ENCODE assay signal across 18 cellular contexts in the genomic region with DNA sequence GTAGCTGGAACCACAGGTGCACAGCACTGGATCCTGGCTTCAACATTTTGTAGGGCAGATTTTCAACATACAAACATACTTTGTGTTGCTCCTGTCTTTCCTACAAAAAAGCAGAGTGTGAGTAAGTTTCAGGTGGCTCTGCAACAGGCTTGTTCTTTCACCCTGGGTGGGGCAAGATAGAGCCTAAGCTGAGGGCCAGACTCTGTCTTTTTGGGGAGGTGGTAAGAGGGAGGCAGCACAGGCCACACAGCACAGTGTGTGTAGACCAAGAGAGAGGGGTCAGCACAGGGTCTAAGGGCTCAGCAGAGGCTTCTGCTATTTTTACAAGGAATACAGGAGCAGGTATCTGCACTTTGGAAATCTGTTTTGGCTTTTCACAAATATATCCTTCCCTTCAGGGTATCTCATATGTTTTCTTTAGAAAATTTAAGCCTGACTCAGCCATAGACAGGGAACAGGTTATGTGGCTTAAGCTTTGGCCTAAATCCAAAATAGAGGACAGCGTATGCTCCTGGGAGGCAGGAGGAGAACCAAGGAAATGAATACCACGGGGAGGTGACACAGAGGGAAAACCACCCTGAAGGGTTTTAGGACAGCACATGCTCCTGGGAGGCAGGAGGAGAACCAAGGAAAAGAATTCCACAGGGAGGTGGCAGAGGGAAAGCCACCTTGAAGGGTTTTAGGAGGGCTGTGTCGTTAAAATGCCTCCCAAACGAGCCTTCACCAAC. TPM values are rescaled to one million over a fixed set of nuclear protein-coding genes. Genes with fewer than 3 reads are reported as not detected.
DNase-seq lines count a peak whose midpoint lies in the region; ATAC-seq and TF ChIP-seq lines count a peak whose summit lies in the region.
"Had no signal": no experiment of that assay in that cellular context is flagged by ENCODE, and none has a peak within 500 bp of the region (broad histone marks: within the 10 kb centered on the region; RNA-seq: fewer than 3 reads in every experiment).

No MANE protein-coding gene starts in this region.

- H3K9me3 ChIP-seq in osteoblast (ENCODE audit: low read depth, low read length) = no peaks in the 10 kb centered on the region
- H3K9me3 ChIP-seq: gastroesophageal sphincter, ovary had no signal

- H3K79me2 ChIP-seq in osteoblast (ENCODE audit: insufficient read depth, low read length) = peaks cover 12% of the 10 kb centered on the region

- no peak overlapping the region for H2AFZ ChIP-seq in osteoblast (ENCODE audit: low read length)

- no peak for TF ChIP-seq CTCF in LNCaP clone FGC (IDR thresholded peaks at IDR 0.05; ENCODE audit: control insufficient read depth, extremely low read depth, insufficient read depth)
- TF ChIP-seq CTCF in osteoblast (IDR thresholded peaks at IDR 0.05; ENCODE audit: extremely low read depth, low read depth, low read length) = no peak

- peaks cover 27% of the 10 kb centered on the region for H4K20me1 ChIP-seq in osteoblast (ENCODE audit: insufficient read depth, low read length)

- H3K27ac ChIP-seq in osteoblast (ENCODE audit: low read depth, low read length) = no peak overlapping the region
- H3K27ac ChIP-seq: ovary had no signal

- ATAC-seq in central memory CD8-positive, alpha-beta T cell (replicated peaks; ENCODE audit: extremely low read depth, poor library complexity, severe bottlenecking) = no peak
- ATAC-seq in activated T-cell treated with anti-CD3 and anti-CD28 coated beads, Interleukin-2, amount 50 U/mL, for 4 hours = no peak
- ATAC-seq: activated CD8-positive, alpha-beta memory T cell treated with anti-CD3 and anti-CD28 coated beads, Interleukin-2, amount 10 ng/mL, durations not matched to agents 7 days and 5 days; gastroesophageal sphincter; WTC11 had no signal

- H3K36me3 ChIP-seq in osteoblast (ENCODE audit: insufficient read depth, low read length) = peaks cover 56% of the 10 kb centered on the region
- H3K36me3 ChIP-seq: ovary had no signal

- H3K36me3 Mint-ChIP-seq in central memory CD8-positive, alpha-beta T cell (ENCODE audit: insufficient read depth) = peaks cover 23% of the 10 kb centered on the region
- peaks cover 25% of the 10 kb centered on the region for H3K36me3 Mint-ChIP-seq in activated T-cell treated with anti-CD3 and anti-CD28 coated beads, Interleukin-2, amount 50 U/mL, for 4 hours (ENCODE audit: insufficient read depth)

- no peaks in the 10 kb centered on the region for H3K9me3 Mint-ChIP-seq in central memory CD8-positive, alpha-beta T cell
- no peaks in the 10 kb centered on the region for H3K9me3 Mint-ChIP-seq in activated T-cell treated with anti-CD3 and anti-CD28 coated beads, Interleukin-2, amount 50 U/mL, for 4 hours
- H3K9me3 Mint-ChIP-seq: activated naive CD4-positive, alpha-beta T cell treated with anti-CD3 and anti-CD28 coated beads, Interleukin-2, amount 10 ng/mL, durations not matched to agents 7 days and 5 days; immature natural killer cell; WTC11 had no signal

- peak overlapping the region; percentile 22 for H3K27ac Mint-ChIP-seq in central memory CD8-positive, alpha-beta T cell (ENCODE audit: low read depth)
- H3K27ac Mint-ChIP-seq: activated CD8-positive, alpha-beta memory T cell treated with anti-CD3 and anti-CD28 coated beads, Interleukin-2, amount 10 ng/mL, durations not matched to agents 7 days and 5 days; activated naive CD4-positive, alpha-beta T cell treated with anti-CD3 and anti-CD28 coated beads, Interleukin-2, amount 10 ng/mL, durations not matched to agents 7 days and 5 days; WTC11 had no signal

- H3K27me3 ChIP-seq in osteoblast (ENCODE audit: insufficient read depth, low read length) = no peaks in the 10 kb centered on the region
- H3K27me3 ChIP-seq: gastroesophageal sphincter, ovary had no signal

- H3K4me3 ChIP-seq in LNCaP clone FGC (ENCODE audit: low read depth, low read length) (no peak overlapping the region), osteoblast (ENCODE audit: insufficient read depth, low read length) (no peak overlapping the region)
- H3K4me3 ChIP-seq: gastroesophageal sphincter, ovary had no signal

- H3K4me3 Mint-ChIP-seq in central memory CD8-positive, alpha-beta T cell = no peak overlapping the region
- H3K4me3 Mint-ChIP-seq in activated T-cell treated with anti-CD3 and anti-CD28 coated beads, Interleukin-2, amount 50 U/mL, for 4 hours = no peak overlapping the region
- H3K4me3 Mint-ChIP-seq: activated CD8-positive, alpha-beta memory T cell treated with anti-CD3 and anti-CD28 coated beads, Interleukin-2, amount 10 ng/mL, durations not matched to agents 7 days and 5 days; activated naive CD4-positive, alpha-beta T cell treated with anti-CD3 and anti-CD28 coated beads, Interleukin-2, amount 10 ng/mL, durations not matched to agents 7 days and 5 days; WTC11 had no signal

- H3K27me3 Mint-ChIP-seq in central memory CD8-positive, alpha-beta T cell = no peaks in the 10 kb centered on the region
- no peaks in the 10 kb centered on the region for H3K27me3 Mint-ChIP-seq in activated T-cell treated with anti-CD3 and anti-CD28 coated beads, Interleukin-2, amount 50 U/mL, for 4 hours (ENCODE audit: low read depth)
- H3K27me3 Mint-ChIP-seq: activated CD8-positive, alpha-beta memory T cell treated with anti-CD3 and anti-CD28 coated beads, Interleukin-2, amount 10 ng/mL, durations not matched to agents 7 days and 5 days; activated naive CD4-positive, alpha-beta T cell treated with anti-CD3 and anti-CD28 coated beads, Interleukin-2, amount 10 ng/mL, durations not matched to agents 7 days and 5 days had no signal

- peaks cover 20% of the 10 kb centered on the region for H3K4me1 Mint-ChIP-seq in central memory CD8-positive, alpha-beta T cell
- H3K4me1 Mint-ChIP-seq in activated T-cell treated with anti-CD3 and anti-CD28 coated beads, Interleukin-2, amount 50 U/mL, for 4 hours (ENCODE audit: low read depth) = no peaks in the 10 kb centered on the region
- H3K4me1 Mint-ChIP-seq: activated naive CD4-positive, alpha-beta T cell treated with anti-CD3 and anti-CD28 coated beads, Interleukin-2, amount 10 ng/mL, durations not matched to agents 7 days and 5 days; WTC11 had no signal

- no peak overlapping the region for H3K4me2 ChIP-seq in osteoblast (ENCODE audit: insufficient read depth, low read length)

- DNase-seq in EH (ENCODE audit: low read depth) = peak; percentile 79
- peak; percentile 67 for DNase-seq in LNCaP clone FGC (ENCODE audit: low read depth)
- no peak for DNase-seq in central memory CD8-positive, alpha-beta T cell (ENCODE audit: low spot score in 2 of 2)
- DNase-seq in osteoblast (ENCODE audit: insufficient read length, low spot score, missing footprints) = peak; percentile 88
- no peak for DNase-seq in activated gamma-delta T cell treated with Interleukin-2 at 50 U/mL for 16 hours
- DNase-seq in NCI-H1105 (lab: John Stamatoyannopoulos, UW) = no peak
- DNase-seq in activated T-cell treated with anti-CD3 and anti-CD28 coated beads, Interleukin-2, amount 50 U/mL, for 4 hours = no peak
- DNase-seq: activated CD8-positive, alpha-beta memory T cell treated with anti-CD3 and anti-CD28 coated beads, Interleukin-2, amount 10 ng/mL, durations not matched to agents 7 days and 5 days; activated naive CD4-positive, alpha-beta T cell treated with anti-CD3 and anti-CD28 coated beads, Interleukin-2, amount 10 ng/mL, durations not matched to agents 7 days and 5 days; DND-41; effector CD8-positive, alpha-beta T cell; immature natural killer cell; midbrain; MV-4-11; ovary; substantia nigra had no signal

- H3K4me1 ChIP-seq in osteoblast (ENCODE audit: insufficient read depth, low read length) = peaks cover 4% of the 10 kb centered on the region

RNA-seq across cellular contexts. Expression of a gene that starts 21.6 kb away (rescaled TPM):
- total RNA-seq in osteoblast = 28.6 and 30.1 TPM in 2 replicates
- 10 to 100 TPM; 52.2 to 65.5 (median 62.2) TPM for total RNA-seq in activated T-cell treated with anti-CD3 and anti-CD28 coated beads, Interleukin-2, amount 50 U/mL, for 4 hours

RNA-seq across cellular contexts. Expression of a gene that starts 21.7 kb away (rescaled TPM):
- total RNA-seq in osteoblast = 277 and 297 TPM in 2 replicates
- 100 to 1,000 TPM; 516 to 561 (median 525) TPM for total RNA-seq in activated T-cell treated with anti-CD3 and anti-CD28 coated beads, Interleukin-2, amount 50 U/mL, for 4 hours

RNA-seq across cellular contexts. Expression of a gene that starts 26.9 kb away (rescaled TPM):
- total RNA-seq in osteoblast = 0.59 and 0.72 TPM in 2 replicates
- total RNA-seq in activated T-cell treated with anti-CD3 and anti-CD28 coated beads, Interleukin-2, amount 50 U/mL, for 4 hours = under 1 TPM in 1 of 3 donors, not detected in 2; 0.24 TPM

Comparison
In these comparisons a context has a peak if more than half of its experiments do, and no peak if none do; other contexts are left out.
1. DNase-seq: peak in EH (single experiment), LNCaP clone FGC (single experiment) and osteoblast (single experiment); none in central memory CD8-positive, alpha-beta T cell (0 of 2), activated gamma-delta T cell treated with Interleukin-2 at 50 U/mL for 16 hours (single experiment), NCI-H1105 (single experiment) and activated T-cell treated with anti-CD3 and anti-CD28 coated beads, Interleukin-2, amount 50 U/mL, for 4 hours (single experiment).